In the genomic region with DNA sequence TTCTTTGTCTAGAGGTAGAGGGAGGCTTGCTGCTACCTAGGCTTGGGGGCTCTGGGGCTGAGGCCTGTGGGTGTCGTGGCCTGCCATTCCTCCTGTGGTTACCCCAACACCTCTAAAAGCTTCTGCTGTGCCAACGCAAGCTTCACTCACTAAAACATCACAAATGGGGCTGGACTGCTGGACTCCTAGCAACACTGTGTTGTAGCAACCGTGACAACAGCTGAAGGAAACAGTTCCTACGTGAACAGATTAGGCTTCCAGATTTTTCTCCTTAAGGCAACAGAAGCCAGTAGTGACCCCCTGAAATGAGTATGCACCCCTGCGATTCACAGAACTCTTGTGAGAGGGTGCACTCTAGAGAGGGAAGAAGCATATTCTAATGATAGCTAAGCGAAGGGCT, we compare ENCODE assay signal across 18 cellular contexts.
DNase-seq lines count a peak whose midpoint lies in the region; ATAC-seq and TF ChIP-seq lines count a peak whose summit lies in the region.
"Had no signal": no experiment of that assay in that cellular context is flagged by ENCODE, and none has a peak within 500 bp of the region (broad histone marks: within the 10 kb centered on the region; RNA-seq: fewer than 3 reads in every experiment).

No MANE protein-coding gene starts in this region.

- H3K4me3 ChIP-seq in neural progenitor cell (no peak overlapping the region), upper lobe of right lung (no peak overlapping the region), breast epithelium (no peak overlapping the region)
- H3K4me3 ChIP-seq: GM12878, SJSA1, suprapubic skin had no signal

- no peaks in the 10 kb centered on the region for H3K79me2 ChIP-seq in neural progenitor cell (ENCODE audit: low read depth)
- H3K79me2 ChIP-seq: parathyroid adenoma had no signal

- H3K4me1 Mint-ChIP-seq in neural progenitor cell (peaks cover 10% of the 10 kb centered on the region), nephron progenitor cell (no peaks in the 10 kb centered on the region)
- H3K4me1 Mint-ChIP-seq: activated CD4-positive, alpha-beta T cell treated with anti-CD3 and anti-CD28 coated beads, Interleukin-2, amount 10 ng/mL, durations not matched to agents 7 days and 5 days; mesothelial cell of epicardium had no signal

- H2AFZ ChIP-seq in neural progenitor cell (replicated peaks), result no peak overlapping the region
- H2AFZ ChIP-seq: parathyroid adenoma had no signal

- no peak overlapping the region for H3K9ac ChIP-seq in neural progenitor cell
- H3K9ac ChIP-seq: parathyroid adenoma had no signal

- no peaks in the 10 kb centered on the region for H3K27me3 ChIP-seq in neural progenitor cell
- no peaks in the 10 kb centered on the region for H3K27me3 ChIP-seq in upper lobe of right lung
- peaks cover 0 to 6% of the 10 kb centered on the region in 2 donors for H3K27me3 ChIP-seq in breast epithelium
- H3K27me3 ChIP-seq: SJSA1, suprapubic skin had no signal

- no peak overlapping the region for H3K4me2 ChIP-seq in neural progenitor cell

- no peaks in the 10 kb centered on the region for H3K36me3 ChIP-seq in neural progenitor cell
- H3K36me3 ChIP-seq in upper lobe of right lung, result no peaks in the 10 kb centered on the region
- H3K36me3 ChIP-seq in breast epithelium, result no peaks in the 10 kb centered on the region
- H3K36me3 ChIP-seq: SJSA1, suprapubic skin had no signal

- H3K27ac ChIP-seq in neural progenitor cell (no peak overlapping the region), upper lobe of right lung (peak overlapping the region; percentile 74), breast epithelium (no peak overlapping the region)
- H3K27ac ChIP-seq: parathyroid adenoma, SJSA1, suprapubic skin had no signal

- no peak for TF ChIP-seq CTCF in neural progenitor cell (IDR thresholded peaks at IDR 0.05)
- no peak for TF ChIP-seq CTCF in upper lobe of right lung (IDR thresholded peaks at IDR 0.05)
- no peak for TF ChIP-seq CTCF in nephron progenitor cell (IDR thresholded peaks at IDR 0.05)
- TF ChIP-seq CTCF in breast epithelium (IDR thresholded peaks at IDR 0.05), result no peak

- H3K9me3 ChIP-seq in neural progenitor cell (ENCODE audit: low read depth) (no peaks in the 10 kb centered on the region), upper lobe of right lung (no peaks in the 10 kb centered on the region), breast epithelium (no peaks in the 10 kb centered on the region)
- H3K9me3 ChIP-seq: SJSA1, suprapubic skin had no signal

- H3K4me3 Mint-ChIP-seq in neural progenitor cell, result no peak overlapping the region
- no peak overlapping the region for H3K4me3 Mint-ChIP-seq in nephron progenitor cell
- H3K4me3 Mint-ChIP-seq: activated CD4-positive, alpha-beta T cell treated with anti-CD3 and anti-CD28 coated beads, Interleukin-2, amount 10 ng/mL, durations not matched to agents 7 days and 5 days; mesothelial cell of epicardium had no signal

- H3F3A ChIP-seq in neural progenitor cell (ENCODE audit: low read depth), result no peaks in the 10 kb centered on the region

- H3K27ac Mint-ChIP-seq in neural progenitor cell (peak overlapping the region; percentile 81), nephron progenitor cell (no peak overlapping the region)
- H3K27ac Mint-ChIP-seq: activated CD4-positive, alpha-beta T cell treated with anti-CD3 and anti-CD28 coated beads, Interleukin-2, amount 10 ng/mL, durations not matched to agents 7 days and 5 days; mesothelial cell of epicardium had no signal

- ATAC-seq in left cardiac atrium (peak; percentile 78 to 82), upper lobe of right lung (peak; percentile 56)
- ATAC-seq: GM12878 had no signal

- intact Hi-C loops in left cardiac atrium (cut with DNase I), result no loop called here
- intact Hi-C loops in upper lobe of right lung (cut with DNase I), result no loop called here
- intact Hi-C loops in breast epithelium (cut with DNase I; ENCODE audit: low total_unique reads), result no loop called here

- no peaks in the 10 kb centered on the region for H3K4me1 ChIP-seq in neural progenitor cell
- no peaks in the 10 kb centered on the region for H3K4me1 ChIP-seq in upper lobe of right lung
- H3K4me1 ChIP-seq in breast epithelium, result no peaks in the 10 kb centered on the region
- H3K4me1 ChIP-seq: parathyroid adenoma, SJSA1, suprapubic skin had no signal

- no peak for TF ChIP-seq POLR2A in breast epithelium (IDR thresholded peaks at IDR 0.05)

- DNase-seq in DMS53 (lab: John Stamatoyannopoulos, UW), result peak; percentile 26
- DNase-seq in DMS53 treated with DMSO at 0.1 percent for 48 hours (lab: John Stamatoyannopoulos, UW; ENCODE audit: unreplicated experiment), result no peak
- DNase-seq in left cardiac atrium, result peak; percentile 28
- DNase-seq in neural progenitor cell (ENCODE audit: low spot score), result no peak
- DNase-seq in upper lobe of right lung, result no peak
- no peak for DNase-seq in nephron progenitor cell
- no peak for DNase-seq in activated CD4-positive, alpha-beta T cell treated with anti-CD3 and anti-CD28 coated beads for 4 hours
- DNase-seq in breast epithelium (ENCODE audit: low spot score in 2 of 2), result no peak
- DNase-seq: 8988T; activated CD4-positive, alpha-beta T cell treated with anti-CD3 and anti-CD28 coated beads, Interleukin-2, amount 10 ng/mL, durations not matched to agents 7 days and 5 days; activated T-cell treated with anti-CD3 and anti-CD28 coated beads, Interleukin-2, amount 50 U/mL, for 48 hours; NCI-H1436 treated with DMSO at 0.1 percent for 48 hours; NCI-H446 had no signal

- no peaks in the 10 kb centered on the region for H3K36me3 Mint-ChIP-seq in neural progenitor cell
- H3K36me3 Mint-ChIP-seq in nephron progenitor cell (ENCODE audit: low read depth), result no peaks in the 10 kb centered on the region
- H3K36me3 Mint-ChIP-seq: mesothelial cell of epicardium had no signal

- H3K9me3 Mint-ChIP-seq in neural progenitor cell (peaks cover 6% of the 10 kb centered on the region), nephron progenitor cell (peaks cover 12% of the 10 kb centered on the region)

- peaks cover 2% of the 10 kb centered on the region for H3K27me3 Mint-ChIP-seq in neural progenitor cell (ENCODE audit: insufficient read depth, low read depth)
- H3K27me3 Mint-ChIP-seq in nephron progenitor cell (ENCODE audit: low read depth, poor library complexity), result peaks cover 4% of the 10 kb centered on the region
- H3K27me3 Mint-ChIP-seq: activated CD4-positive, alpha-beta T cell treated with anti-CD3 and anti-CD28 coated beads, Interleukin-2, amount 10 ng/mL, durations not matched to agents 7 days and 5 days had no signal

- H4K20me1 ChIP-seq in neural progenitor cell (ENCODE audit: low read depth), result no peaks in the 10 kb centered on the region

Comparison
In these comparisons a context has a peak if more than half of its experiments do, and no peak if none do; other contexts are left out.
1. DNase-seq: peak in DMS53 (single experiment) and left cardiac atrium (single experiment); none in DMS53 treated with DMSO at 0.1 percent for 48 hours (single experiment), neural progenitor cell (single experiment), upper lobe of right lung (single experiment), nephron progenitor cell (single experiment), activated CD4-positive, alpha-beta T cell treated with anti-CD3 and anti-CD28 coated beads for 4 hours (0 of 2) and breast epithelium (0 of 2).